ENCODE assay signal across 1 cellular context in genomic region chr22:20446383-20446970, GRCh38.
TF ChIP-seq lines count a peak whose summit lies in the region.

No MANE protein-coding gene starts in this region.

TF ChIP-seq in K562, 482 proteins besides CTCF, POLR2A, EP300 and RAD21 (continued from another document):
- TF ChIP-seq ZBTB40 (IDR thresholded peaks at IDR 0.05), result no peak
- TF ChIP-seq ZBTB40 (CRISPR knock-in tag; IDR thresholded peaks at IDR 0.05), result no peak; the same call in 1 of the 2 replicates
- TF ChIP-seq REST (CRISPR knock-in tag; IDR thresholded peaks at IDR 0.05; ENCODE audit: low read depth), result no peak
- TF ChIP-seq MYBL2 (IDR thresholded peaks at IDR 0.05; ENCODE audit: low read depth), result no peak
- 0 out of 2 replicates have a peak, but pooled peaks have one; percentile 41 for TF ChIP-seq MYBL2 (CRISPR knock-in tag; IDR thresholded peaks at IDR 0.05; ENCODE audit: borderline replicate concordance)
- TF ChIP-seq IRF2 (CRISPR knock-in tag; IDR thresholded peaks at IDR 0.05), result peak; percentile 78; the same call in 1 of the 2 replicates
- TF ChIP-seq POLR2G (IDR thresholded peaks at IDR 0.05; ENCODE audit: low read depth, low read length), result 0 out of 2 replicates have a peak, but pooled peaks have one; percentile 38
- TF ChIP-seq TAF15 (IDR thresholded peaks at IDR 0.05; ENCODE audit: low read depth, low read length), result peak; percentile 89; the same call in 1 of the 2 replicates
- no peak for TF ChIP-seq ETV1 (tag; conservative IDR thresholded peaks at IDR 0.05; ENCODE audit: low read depth)
- TF ChIP-seq MAX (CRISPR knock-in tag; IDR thresholded peaks at IDR 0.05), result peak; percentile 43; the same call in 1 of the 2 replicates
- TF ChIP-seq HOXB6 (CRISPR knock-in tag; IDR thresholded peaks at IDR 0.05; ENCODE audit: borderline replicate concordance), result no peak
- TF ChIP-seq ZC3H4 (CRISPR knock-in tag; IDR thresholded peaks at IDR 0.05; ENCODE audit: borderline replicate concordance), result no peak
- no peak for TF ChIP-seq EHMT2 (IDR thresholded peaks at IDR 0.05)
- no peak for TF ChIP-seq BRF2 (IDR thresholded peaks at IDR 0.05; ENCODE audit: borderline replicate concordance, insufficient read depth, insufficient read length)
- no peak for TF ChIP-seq CUX1 (CRISPR knock-in tag; IDR thresholded peaks at IDR 0.05)
